8 cellular contexts compared by ENCODE assay signal in genomic region chr7:36258510-36259259, GRCh38.
DNase-seq lines count a peak whose midpoint lies in the region; ATAC-seq and TF ChIP-seq lines count a peak whose summit lies in the region.
"Not testable (repeated sequence)": the region's sequence is repeated elsewhere in the genome, so short reads cannot be mapped to it uniquely, and the experiment has no call there.

No MANE protein-coding gene starts in this region.

- not testable (repeated sequence) for TF ChIP-seq EP300 in Ishikawa (IDR thresholded peaks at IDR 0.05; ENCODE audit: borderline replicate concordance)

- peak overlapping the region; percentile 19 for H3K4me3 ChIP-seq in coronary artery
- not testable (repeated sequence) for H3K4me3 ChIP-seq in heart left ventricle; mesodermal cell (ENCODE audit: extremely low read depth, insufficient read depth, low read length, poor library complexity, severe bottlenecking)

- ATAC-seq in heart left ventricle, result peak in 1 of 4 donors; percentile 41

- TF ChIP-seq POLR2A in heart left ventricle (IDR thresholded peaks at IDR 0.05), result not testable (repeated sequence)

- H3K4me1 ChIP-seq in heart left ventricle (peaks cover 0 to 48% (median 31%) of the 10 kb centered on the region in 12 donors), mesodermal cell (ENCODE audit: control insufficient read depth, insufficient read depth, low read length, poor library complexity, severe bottlenecking) (peaks cover 12% of the 10 kb centered on the region)

- 52 to 77% (median 63%) methylated on average over 12 to 18 of the region's 18 CpGs for WGBS in heart left ventricle, 4 donors
- WGBS in mesodermal cell (ENCODE audit: insufficient coverage in 2 of 2), 2 experiments, result 43 to 60% methylated on average over 9 to 11 of the region's 18 CpGs

- not testable (repeated sequence) for H3K27me3 ChIP-seq in heart left ventricle

- intact Hi-C loops in heart left ventricle (cut with DNase I), result not testable (repeated sequence)

- DNase-seq in DMS 273 treated with DMSO at 0.1 percent for 48 hours (lab: John Stamatoyannopoulos, UW) (peak; percentile 75), NCI-H226 (peak; percentile 75), SK-N-DZ (ENCODE audit: low spot score) (peak; percentile 87), heart left ventricle (peak in 4 of 5 donors; percentile 41 to 52 (median 46)), smooth muscle cell of the brain vasculature (ENCODE audit: low read depth, low spot score) (peak; percentile 41)
- not testable (repeated sequence) for DNase-seq in coronary artery (ENCODE audit: low spot score)

- H3K27ac ChIP-seq in coronary artery, heart left ventricle: not testable (repeated sequence)
- H3K27ac ChIP-seq in mesodermal cell (ENCODE audit: low read depth, low read length, severe bottlenecking), result peak overlapping the region; percentile 23

- H3K36me3 ChIP-seq in heart left ventricle; mesodermal cell (ENCODE audit: control insufficient read depth, insufficient read depth, low read length): not testable (repeated sequence)

- TF ChIP-seq RAD21 in Ishikawa (IDR thresholded peaks at IDR 0.05; ENCODE audit: low read depth), result 0 out of 2 replicates have a peak, but pooled peaks have one; percentile 22

- TF ChIP-seq CTCF in coronary artery (IDR thresholded peaks at IDR 0.05); heart left ventricle (IDR thresholded peaks at IDR 0.05): not testable (repeated sequence)

- peaks cover 0 to 25% (median 4%) of the 10 kb centered on the region in 12 donors for H3K9me3 ChIP-seq in heart left ventricle
- H3K9me3 ChIP-seq in mesodermal cell (ENCODE audit: control insufficient read depth, low read length), result not testable (repeated sequence)
